Comparison of ENCODE assay signal across 16 cellular contexts in genomic region chr17:58535431-58535830, GRCh38. TPM values are rescaled to one million over a fixed set of nuclear protein-coding genes. Genes with fewer than 3 reads are reported as not detected.
DNase-seq lines count a peak whose midpoint lies in the region; ATAC-seq, FAIRE-seq and TF ChIP-seq lines count a peak whose summit lies in the region.
"Had no signal": no experiment of that assay in that cellular context is flagged by ENCODE, and none has a peak within 500 bp of the region (broad histone marks: within the 10 kb centered on the region; RNA-seq: fewer than 3 reads in every experiment).

No MANE protein-coding gene starts in this region.

- CTCF ChIA-PET in MCF 10A (lab: Yijun Ruan, JAX), result interaction anchor here (0.6 to 2.7 kb wide), 4 partner anchors 16 to 480 kb away, joined by 3 to 9 read pairs (median 4); no protein-coding TSS in a partner anchor

- H3K4me1 ChIP-seq in breast epithelium (peaks cover 0 to 5% of the 10 kb centered on the region in 2 donors), small intestine (ENCODE audit: control insufficient read depth in 2 of 2, insufficient read depth in 1 of 2, low read depth in 1 of 2, low read length in 1 of 2) (no peaks in the 10 kb centered on the region), esophagus squamous epithelium (peaks cover 7 to 24% (median 11%) of the 10 kb centered on the region in 3 donors)

- BruUV-seq in MCF 10A (replicated peaks; lab: Mats Ljungman, UMichigan), result no TSS peak

- no peaks in the 10 kb centered on the region for H3K36me3 Mint-ChIP-seq in MCF 10A (ENCODE audit: insufficient read depth, unreplicated experiment)
- H3K36me3 Mint-ChIP-seq: activated naive CD8-positive, alpha-beta T cell treated with anti-CD3 and anti-CD28 coated beads for 36 hours; naive thymus-derived CD8-positive, alpha-beta T cell had no signal

- H3K36me3 ChIP-seq in breast epithelium (no peaks in the 10 kb centered on the region), small intestine (ENCODE audit: control insufficient read depth in 2 of 2, insufficient read depth in 2 of 2, low read length in 2 of 2) (no peaks in the 10 kb centered on the region), esophagus squamous epithelium (no peaks in the 10 kb centered on the region)
- H3K36me3 ChIP-seq: thyroid gland had no signal

- 73 to 87% (median 75%) methylated on average over 2 of the region's 2 CpGs for WGBS in small intestine, 3 donors
- WGBS in esophagus squamous epithelium, 2 donors, result 69 to 81% methylated on average over 2 of the region's 2 CpGs

- POLR2A ChIA-PET in MCF 10A (lab: Yijun Ruan, JAX), result interaction anchor here (1.1 to 2.5 kb wide), 6 partner anchors 8 to 97 kb away, joined by 3 to 14 read pairs (median 7); a partner anchor contains a TSS

- H3K27me3 ChIP-seq in breast epithelium (no peaks in the 10 kb centered on the region), small intestine (ENCODE audit: control insufficient read depth in 2 of 2, insufficient read depth in 2 of 2, low read length in 2 of 2) (no peaks in the 10 kb centered on the region), esophagus squamous epithelium (peaks cover 0 to 20% (median 0%) of the 10 kb centered on the region in 4 donors)
- H3K27me3 ChIP-seq: thyroid gland had no signal

- H3K9me3 Mint-ChIP-seq in MCF 10A (ENCODE audit: unreplicated experiment), result no peaks in the 10 kb centered on the region
- H3K9me3 Mint-ChIP-seq: activated naive CD8-positive, alpha-beta T cell treated with anti-CD3 and anti-CD28 coated beads for 36 hours; naive thymus-derived CD8-positive, alpha-beta T cell had no signal

- DNase-seq in MCF 10A (ENCODE audit: unreplicated experiment), result peak; percentile 65
- DNase-seq in breast epithelium (ENCODE audit: low spot score in 2 of 2), result no peak
- DNase-seq in RPMI7951 (ENCODE audit: low read depth), result peak; percentile 85
- DNase-seq in fibroblast of mammary gland (ENCODE audit: low read depth), result peak; percentile 66
- DNase-seq in small intestine, result peak; percentile 53
- DNase-seq in esophagus squamous epithelium (lab: John Stamatoyannopoulos, UW), result no peak
- no peak for DNase-seq in HuH-7.5 (ENCODE audit: low spot score)
- DNase-seq: activated CD4-positive, alpha-beta T cell treated with anti-CD3 and anti-CD28 coated beads, Interleukin-2, amount 50 U/mL, for 1 hour; activated naive CD8-positive, alpha-beta T cell treated with anti-CD3 and anti-CD28 coated beads for 36 hours; activated T-cell treated with anti-CD3 and anti-CD28 coated beads, Interleukin-2, amount 50 U/mL, for 1 hour; Calu3; naive thymus-derived CD8-positive, alpha-beta T cell; SHP77 treated with DMSO at 0.1 percent for 48 hours; stimulated activated CD4-positive, alpha-beta T cell treated with anti-CD3 and anti-CD28 coated beads, Interleukin-1b, Interleukin-23, amount 100 ng/mL, for 48 hours; thyroid gland had no signal

- peak overlapping the region; percentile 43 for H3K27ac Mint-ChIP-seq in MCF 10A (ENCODE audit: low read depth, unreplicated experiment)
- H3K27ac Mint-ChIP-seq: activated naive CD8-positive, alpha-beta T cell treated with anti-CD3 and anti-CD28 coated beads for 36 hours; naive thymus-derived CD8-positive, alpha-beta T cell had no signal

- H3K27me3 Mint-ChIP-seq in MCF 10A (ENCODE audit: insufficient read depth, unreplicated experiment), result no peaks in the 10 kb centered on the region

- ATAC-seq in HG03139 (IDR thresholded peaks at IDR 0.05; ENCODE audit: unreplicated experiment), result no peak
- ATAC-seq: naive thymus-derived CD8-positive, alpha-beta T cell had no signal

- no peak overlapping the region for H3K27ac ChIP-seq in breast epithelium
- H3K27ac ChIP-seq in small intestine (ENCODE audit: low read depth in 1 of 2, low read length in 1 of 2), result no peak overlapping the region
- no peak overlapping the region for H3K27ac ChIP-seq in esophagus squamous epithelium
- H3K27ac ChIP-seq: thyroid gland had no signal

- H3K9me3 ChIP-seq in breast epithelium (no peaks in the 10 kb centered on the region), small intestine (ENCODE audit: control insufficient read depth, low read depth) (no peaks in the 10 kb centered on the region), esophagus squamous epithelium (no peaks in the 10 kb centered on the region)
- H3K9me3 ChIP-seq: thyroid gland had no signal

- H3K4me3 ChIP-seq in breast epithelium, result no peak overlapping the region
- no peak overlapping the region for H3K4me3 ChIP-seq in fibroblast of mammary gland (ENCODE audit: control insufficient read depth, low read depth, low read length)
- H3K4me3 ChIP-seq in small intestine (ENCODE audit: low read depth in 1 of 2, low read length in 2 of 2), result no peak overlapping the region
- no peak overlapping the region for H3K4me3 ChIP-seq in esophagus squamous epithelium
- H3K4me3 ChIP-seq: thyroid gland had no signal

- no peak overlapping the region for H3K4me3 Mint-ChIP-seq in MCF 10A (ENCODE audit: unreplicated experiment)
- H3K4me3 Mint-ChIP-seq: activated naive CD8-positive, alpha-beta T cell treated with anti-CD3 and anti-CD28 coated beads for 36 hours; naive thymus-derived CD8-positive, alpha-beta T cell had no signal

- H3K4me1 Mint-ChIP-seq in MCF 10A (ENCODE audit: insufficient read depth, unreplicated experiment), result peaks cover 17% of the 10 kb centered on the region
- H3K4me1 Mint-ChIP-seq: activated naive CD8-positive, alpha-beta T cell treated with anti-CD3 and anti-CD28 coated beads for 36 hours had no signal

- no peak for TF ChIP-seq CTCF in MCF 10A (IDR thresholded peaks at IDR 0.05; ENCODE audit: unreplicated experiment)
- no peak for TF ChIP-seq CTCF in breast epithelium (IDR thresholded peaks at IDR 0.05)
- no peak for TF ChIP-seq CTCF in fibroblast of mammary gland (conservative IDR thresholded peaks at IDR 0.05; ENCODE audit: control insufficient read depth, insufficient read depth, low read depth, low read length)
- TF ChIP-seq CTCF in esophagus squamous epithelium (IDR thresholded peaks at IDR 0.05), result no peak

- no peak for FAIRE-seq in small intestine (lab: Jason Lieb, UNC)

- intact Hi-C loops in MCF 10A (cut with micrococcal nuclease), result no loop called here
- intact Hi-C loops in breast epithelium (cut with DNase I; ENCODE audit: low total_unique reads), result no loop called here
- intact Hi-C loops in esophagus squamous epithelium (cut with DNase I), result no loop called here

- TF ChIP-seq POLR2A in breast epithelium (IDR thresholded peaks at IDR 0.05), result no peak
- no peak for TF ChIP-seq POLR2A in esophagus squamous epithelium (IDR thresholded peaks at IDR 0.05)

RNA-seq across cellular contexts. Expression of gene MTMR4, which starts 21.0 kb away (rescaled TPM):
- total RNA-seq in MCF 10A (2022) (33.5 and 38.1 TPM in 2 replicates), breast epithelium (10 to 100 TPM; 35.7 to 53.6 (median 42.7) TPM), esophagus squamous epithelium (10 to 100 TPM; 21.7 to 34.5 (median 28.0) TPM)
- 28.9 and 32.8 TPM in 2 replicates for total RNA-seq in RPMI7951 (2014; rRNA removed; shearing (Covaris generic))
- 10 to 100 TPM; 15.4 to 25.7 (median 15.4) TPM for polyA plus RNA-seq in small intestine

RNA-seq across cellular contexts. Expression of gene HSF5, which starts 47.2 kb away (rescaled TPM):
- total RNA-seq in MCF 10A (2022), result not detected in 2 replicates
- total RNA-seq in breast epithelium, result under 1 TPM; under 0.01 to 0.33 (median 0.32) TPM
- total RNA-seq in RPMI7951 (2014; rRNA removed; shearing (Covaris generic)), result not detected in 2 replicates
- polyA plus RNA-seq in small intestine, result under 1 TPM in 1 of 3 donors, not detected in 2; 0.03 TPM
- under 1 TPM in 1 of 4 donors, not detected in 3; under 0.01 TPM for total RNA-seq in esophagus squamous epithelium

Comparison
In these comparisons a context has a peak if more than half of its experiments do, and no peak if none do; other contexts are left out.
1. DNase-seq: peak in MCF 10A (single experiment), RPMI7951 (single experiment), fibroblast of mammary gland (single experiment) and small intestine (single experiment); none in breast epithelium (0 of 2), esophagus squamous epithelium (single experiment) and HuH-7.5 (single experiment).